ENCODE assay signal across 13 cellular contexts in genomic region chr17:75511270-75511609, GRCh38. TPM values are rescaled to one million over a fixed set of nuclear protein-coding genes. Genes with fewer than 3 reads are reported as not detected.
DNase-seq lines count a peak whose midpoint lies in the region; ATAC-seq, FAIRE-seq and TF ChIP-seq lines count a peak whose summit lies in the region.
"Had no signal": no experiment of that assay in that cellular context is flagged by ENCODE, and none has a peak within 500 bp of the region (broad histone marks: within the 10 kb centered on the region; RNA-seq: fewer than 3 reads in every experiment).

No MANE protein-coding gene starts in this region.

- H3K9me3 ChIP-seq in HEK293 (ENCODE audit: control insufficient read depth, insufficient read depth, low read depth, low read length) (no peaks in the 10 kb centered on the region), lung (ENCODE audit: control insufficient read depth in 2 of 2, insufficient read depth in 1 of 2, low read length in 1 of 2) (no peaks in the 10 kb centered on the region), suprapubic skin (no peaks in the 10 kb centered on the region)

- no peak for TF ChIP-seq EP300 in suprapubic skin (IDR thresholded peaks at IDR 0.05)

- H3K36me3 ChIP-seq in HEK293 (ENCODE audit: control insufficient read depth in 2 of 2, insufficient read depth in 1 of 2, low read length in 2 of 2): peaks cover 9 to 60% of the 10 kb centered on the region in 2 experiments; a peak in 2 of 3 replicates
- peaks cover 0 to 16% of the 10 kb centered on the region in 2 donors for H3K36me3 ChIP-seq in lung (ENCODE audit: control insufficient read depth in 2 of 2, insufficient read depth in 2 of 2, low read length in 2 of 2)
- H3K36me3 ChIP-seq in suprapubic skin: peaks cover 22% of the 10 kb centered on the region

- TF ChIP-seq POLR2A in suprapubic skin (IDR thresholded peaks at IDR 0.05) (no peak), H54 (IDR thresholded peaks at IDR 0.05; ENCODE audit: low read depth, low read length) (no peak)

- POLR2A ChIA-PET in HEK293 (lab: Yijun Ruan, JAX): interaction anchor here (0.7 to 1.2 kb wide), 4 partner anchors 14 to 117 kb away, joined by 3 to 5 read pairs (median 4); partner anchors contain the start of genes GRB2 and LLGL2

- H3K27ac ChIP-seq in HEK293 (ENCODE audit: extremely low read depth, low read depth, low read length) (no peak overlapping the region), caudate nucleus (ENCODE audit: low read depth, low read length) (peak overlapping the region; percentile 98), lung (ENCODE audit: low read depth in 1 of 2, low read length in 1 of 2) (peak overlapping the region; percentile 75 to 87), suprapubic skin (no peak overlapping the region)

- no peak for TF ChIP-seq CTCF in HEK293 (tag by site-specific recombination; IDR thresholded peaks at IDR 0.05)
- TF ChIP-seq CTCF in lung (IDR thresholded peaks at IDR 0.05; ENCODE audit: control extremely low read depth, extremely low read depth): no peak
- no peak for TF ChIP-seq CTCF in suprapubic skin (IDR thresholded peaks at IDR 0.05)

- WGBS in lung, 2 donors: 74 to 87% methylated on average over 4 of the region's 4 CpGs
- WGBS in suprapubic skin: 94% methylated on average over 4 of the region's 4 CpGs

- H3K27me3 ChIP-seq in lung (ENCODE audit: control insufficient read depth, insufficient read depth) (no peaks in the 10 kb centered on the region), suprapubic skin (no peaks in the 10 kb centered on the region)

- H3K4me1 ChIP-seq in HEK293 (ENCODE audit: control insufficient read depth, insufficient read depth, low read length) (no peaks in the 10 kb centered on the region), lung (ENCODE audit: control insufficient read depth in 2 of 2, insufficient read depth in 2 of 2, low read length in 2 of 2) (peaks cover 0 to 19% of the 10 kb centered on the region in 2 donors), suprapubic skin (peaks cover 44% of the 10 kb centered on the region)

- CTCF ChIA-PET in HEK293 (lab: Yijun Ruan, JAX): interaction anchor here (0.5 to 1.2 kb wide), 2 partner anchors 10 to 83 kb away, joined by 3 read pairs; no protein-coding TSS in a partner anchor

- no peak for FAIRE-seq in H54 (lab: Jason Lieb, UNC)

- no peak overlapping the region for H3K4me3 ChIP-seq in HEK293 (ENCODE audit: low read depth, low read length)
- H3K4me3 ChIP-seq in lung: no peak overlapping the region
- H3K4me3 ChIP-seq in suprapubic skin: peak overlapping the region; percentile 79

- DNase-seq in caudate nucleus (lab: John Stamatoyannopoulos, UW): no peak
- DNase-seq in lung (ENCODE audit: low spot score): no peak
- no peak for DNase-seq in suprapubic skin (ENCODE audit: low spot score in 2 of 2)
- DNase-seq in H54 (ENCODE audit: insufficient read length, low spot score): no peak
- DNase-seq in SW 1271 (lab: John Stamatoyannopoulos, UW): no peak
- DNase-seq in activated CD4-positive, alpha-beta T cell treated with anti-CD3 and anti-CD28 coated beads, Interleukin-2, amount 50 U/mL, for 4 hours: no peak
- DNase-seq in activated effector memory CD4-positive, alpha-beta T cell treated with Interleukin-2 at 50 U/mL for 16 hours: no peak
- DNase-seq: activated naive CD4-positive, alpha-beta T cell treated with anti-CD3 and anti-CD28 coated beads for 36 hours; activated T-cell treated with anti-CD3 and anti-CD28 coated beads for 4 hours; cortex of kidney; naive thymus-derived CD8-positive, alpha-beta T cell; NCI-H187 had no signal

- ATAC-seq in lung (ENCODE audit: insufficient read depth, low FRiP score): no peak
- ATAC-seq: naive thymus-derived CD8-positive, alpha-beta T cell had no signal

TF ChIP-seq in HEK293, 187 proteins besides CTCF, POLR2A, EP300 and RAD21:
- TF ChIP-seq ZNF768 (tag by site-specific recombination; IDR thresholded peaks at IDR 0.05) (peak; percentile 95; the same call in 1 of the 2 replicates), ZNF112 (tag by site-specific recombination; IDR thresholded peaks at IDR 0.05) (no peak), OVOL3 (tag by site-specific recombination; IDR thresholded peaks at IDR 0.05) (no peak)

RNA-seq across cellular contexts. Expression of gene CASKIN2, which starts 4.1 kb away (rescaled TPM):
- total RNA-seq in lung: 10 to 100 TPM; 44.1 to 81.5 TPM
- polyA plus RNA-seq in lung: 10 to 100 TPM; 22.3 to 26.1 TPM
- total RNA-seq in suprapubic skin: 10 to 100 TPM; 18.7 to 25.1 (median 22.1) TPM

RNA-seq across cellular contexts. Expression of gene TSEN54, which starts 5.1 kb away (rescaled TPM):
- total RNA-seq in lung (10 to 100 TPM; 18.4 to 22.4 TPM), suprapubic skin (10 to 100 TPM; 53.9 to 73.5 (median 62.9) TPM)
- 10 to 100 TPM; 20.9 to 36.5 TPM for polyA plus RNA-seq in lung

RNA-seq across cellular contexts. Expression of gene LLGL2, which starts 14.3 kb away (rescaled TPM):
- total RNA-seq in lung: 100 to 1,000 TPM; 103 to 199 TPM
- polyA plus RNA-seq in lung: 100 to 1,000 TPM in 1 of 2 donors, 10 to 100 TPM in 1; 80.5 to 195 TPM
- total RNA-seq in suprapubic skin: 100 to 1,000 TPM in 1 of 4 donors, 10 to 100 TPM in 3; 75.3 to 114 (median 78.4) TPM

RNA-seq across cellular contexts. Expression of gene TMEM94, which starts 54.8 kb away (rescaled TPM):
- 10 to 100 TPM; 60.2 to 82.3 TPM for total RNA-seq in lung
- 10 to 100 TPM; 40.0 to 46.4 TPM for polyA plus RNA-seq in lung
- total RNA-seq in suprapubic skin: 100 to 1,000 TPM in 1 of 4 donors, 10 to 100 TPM in 3; 50.0 to 147 (median 81.7) TPM

Comparison
In these comparisons a context has a peak if more than half of its experiments do, and no peak if none do; other contexts are left out.
1. H3K27ac ChIP-seq: peak in caudate nucleus (single experiment) and lung (2 of 2); none in HEK293 (single experiment) and suprapubic skin (single experiment).